Comparison of ENCODE assay signal across 27 cellular contexts in genomic region chr14:26930576-26930975, GRCh38.
"Had no signal": no experiment of that assay in that cellular context is flagged by ENCODE, and none has a peak within 500 bp of the region (broad histone marks: within the 10 kb centered on the region; RNA-seq: fewer than 3 reads in every experiment).

No MANE protein-coding gene starts in this region.

- ATAC-seq: activated CD8-positive, alpha-beta memory T cell treated with anti-CD3 and anti-CD28 coated beads, Interleukin-2, amount 10 ng/mL, durations not matched to agents 7 days and 5 days; activated CD8-positive, alpha-beta T cell treated with anti-CD3 and anti-CD28 coated beads, Interleukin-2, amount 10 ng/mL, durations not matched to agents 7 days and 5 days; activated naive CD8-positive, alpha-beta T cell treated with anti-CD3 and anti-CD28 coated beads, Interleukin-2, amount 50 U/mL, for 24 hours had no signal

- H3K4me3 ChIP-seq: ascending aorta had no signal

- H3K27ac ChIP-seq: ascending aorta, VCaP had no signal

- H3K4me1 ChIP-seq: ascending aorta had no signal

- H3K27me3 ChIP-seq: ascending aorta had no signal

- DNase-seq: activated B cell treated with CpG ODN at 0.5 μM for 24 hours; activated CD4-positive, alpha-beta memory T cell treated with anti-CD3 and anti-CD28 coated beads for 36 hours; activated CD4-positive, alpha-beta T cell treated with anti-CD3 and anti-CD28 coated beads for 4 hours; activated CD4-positive, alpha-beta T cell treated with anti-CD3 and anti-CD28 coated beads, Interleukin-2, amount 10 ng/mL, durations not matched to agents 24 days and 14 days; activated CD4-positive, alpha-beta T cell treated with anti-CD3 and anti-CD28 coated beads, Interleukin-2, amount 50 U/mL, for 1 hour; activated CD4-positive, alpha-beta T cell treated with anti-CD3 and anti-CD28 coated beads, Interleukin-2, amount 50 U/mL, for 4 hours; activated CD4-positive, CD25-positive, alpha-beta regulatory T cell treated with anti-CD3 and anti-CD28 coated beads, Interleukin-2, amount 50 U/mL, for 72 hours; activated CD8-positive, alpha-beta memory T cell treated with anti-CD3 and anti-CD28 coated beads for 24 hours; activated CD8-positive, alpha-beta memory T cell treated with anti-CD3 and anti-CD28 coated beads, Interleukin-2, amount 10 ng/mL, durations not matched to agents 7 days and 5 days; activated CD8-positive, alpha-beta memory T cell treated with anti-CD3 and anti-CD28 coated beads, Interleukin-2, amount 50 U/mL, for 48 hours; activated CD8-positive, alpha-beta T cell treated with anti-CD3 and anti-CD28 coated beads, Interleukin-2, amount 10 ng/mL, durations not matched to agents 7 days and 5 days; activated effector memory CD4-positive, alpha-beta T cell treated with Interleukin-2 at 50 U/mL for 16 hours; activated gamma-delta T cell; activated naive CD4-positive, alpha-beta T cell treated with anti-CD3 and anti-CD28 coated beads, Interleukin-2, amount 10 ng/mL, durations not matched to agents 7 days and 5 days; activated naive CD4-positive, alpha-beta T cell treated with Interleukin-2 at 50 U/mL for 16 hours; activated naive CD8-positive, alpha-beta T cell treated with anti-CD3 and anti-CD28 coated beads, Interleukin-2, amount 10 ng/mL, durations not matched to agents 7 days and 5 days; activated naive CD8-positive, alpha-beta T cell treated with anti-CD3 and anti-CD28 coated beads, Interleukin-2, amount 50 U/mL, for 24 hours; activated T-cell treated with anti-CD3 and anti-CD28 coated beads, Interleukin-2, amount 50 U/mL, for 24 hours; activated T-cell treated with anti-CD3 and anti-CD28 coated beads, Interleukin-2, amount 50 U/mL, for 48 hours; amygdala; anterior cingulate cortex; central memory CD4-positive, alpha-beta T cell; T-helper 1 cell; T-helper 2 cell; T-helper 9 cell had no signal

- H3K36me3 ChIP-seq: ascending aorta had no signal

- H3K9me3 ChIP-seq: ascending aorta had no signal
